In genomic region chr1:156958247-156958714, GRCh38 we compare ENCODE assay signal across 1 cellular context.
A peak's percentile ranks its signal among the peaks of the same experiment; 100 is the strongest.
TF ChIP-seq lines count a peak whose summit lies in the region.

No MANE protein-coding gene starts in this region.

TF ChIP-seq in K562, 482 proteins besides CTCF, POLR2A, EP300 and RAD21 (continued from another document and continues in another):
- TF ChIP-seq, protein P1, sequence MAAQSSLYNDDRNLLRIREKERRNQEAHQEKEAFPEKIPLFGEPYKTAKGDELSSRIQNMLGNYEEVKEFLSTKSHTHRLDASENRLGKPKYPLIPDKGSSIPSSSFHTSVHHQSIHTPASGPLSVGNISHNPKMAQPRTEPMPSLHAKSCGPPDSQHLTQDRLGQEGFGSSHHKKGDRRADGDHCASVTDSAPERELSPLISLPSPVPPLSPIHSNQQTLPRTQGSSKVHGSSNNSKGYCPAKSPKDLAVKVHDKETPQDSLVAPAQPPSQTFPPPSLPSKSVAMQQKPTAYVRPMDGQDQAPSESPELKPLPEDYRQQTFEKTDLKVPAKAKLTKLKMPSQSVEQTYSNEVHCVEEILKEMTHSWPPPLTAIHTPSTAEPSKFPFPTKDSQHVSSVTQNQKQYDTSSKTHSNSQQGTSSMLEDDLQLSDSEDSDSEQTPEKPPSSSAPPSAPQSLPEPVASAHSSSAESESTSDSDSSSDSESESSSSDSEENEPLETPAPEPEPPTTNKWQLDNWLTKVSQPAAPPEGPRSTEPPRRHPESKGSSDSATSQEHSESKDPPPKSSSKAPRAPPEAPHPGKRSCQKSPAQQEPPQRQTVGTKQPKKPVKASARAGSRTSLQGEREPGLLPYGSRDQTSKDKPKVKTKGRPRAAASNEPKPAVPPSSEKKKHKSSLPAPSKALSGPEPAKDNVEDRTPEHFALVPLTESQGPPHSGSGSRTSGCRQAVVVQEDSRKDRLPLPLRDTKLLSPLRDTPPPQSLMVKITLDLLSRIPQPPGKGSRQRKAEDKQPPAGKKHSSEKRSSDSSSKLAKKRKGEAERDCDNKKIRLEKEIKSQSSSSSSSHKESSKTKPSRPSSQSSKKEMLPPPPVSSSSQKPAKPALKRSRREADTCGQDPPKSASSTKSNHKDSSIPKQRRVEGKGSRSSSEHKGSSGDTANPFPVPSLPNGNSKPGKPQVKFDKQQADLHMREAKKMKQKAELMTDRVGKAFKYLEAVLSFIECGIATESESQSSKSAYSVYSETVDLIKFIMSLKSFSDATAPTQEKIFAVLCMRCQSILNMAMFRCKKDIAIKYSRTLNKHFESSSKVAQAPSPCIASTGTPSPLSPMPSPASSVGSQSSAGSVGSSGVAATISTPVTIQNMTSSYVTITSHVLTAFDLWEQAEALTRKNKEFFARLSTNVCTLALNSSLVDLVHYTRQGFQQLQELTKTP (IDR thresholded peaks at IDR 0.05; ENCODE audit: low read depth in 1 of 2, partially characterized antibody in 2 of 2) = peak in 1 of 2 experiments; percentile 88
- TF ChIP-seq KLF10 (CRISPR knock-in tag; IDR thresholded peaks at IDR 0.05) (no peak), ATF7 (IDR thresholded peaks at IDR 0.05) (peak; percentile 86), NFYB (IDR thresholded peaks at IDR 0.05; ENCODE audit: extremely low read depth, insufficient read length) (no peak), ZZZ3 (IDR thresholded peaks at IDR 0.05) (no peak), TAF1 (IDR thresholded peaks at IDR 0.05; ENCODE audit: control insufficient read depth, extremely low read depth, insufficient read depth, low read length, severe bottlenecking) (peak; percentile 29), ZNF41 (CRISPR knock-in tag; conservative IDR thresholded peaks at IDR 0.05) (peak; percentile 44; the same call in 1 of the 2 replicates), CHD1 (IDR thresholded peaks at IDR 0.05; ENCODE audit: low read length) (no peak), RFX7 (CRISPR knock-in tag; IDR thresholded peaks at IDR 0.05) (no peak), CEBPB (tag; IDR thresholded peaks at IDR 0.05) (peak; percentile 85), SMARCA5 (IDR thresholded peaks at IDR 0.05) (no peak), ESRRA (IDR thresholded peaks at IDR 0.05; ENCODE audit: borderline replicate concordance, low read depth) (peak; percentile 95; the same call in 1 of the 2 replicates), ZNF134 (CRISPR knock-in tag; conservative IDR thresholded peaks at IDR 0.05) (0 out of 2 replicates have a peak, but pooled peaks have one; percentile 46), SRSF3 (IDR thresholded peaks at IDR 0.05; ENCODE audit: insufficient read depth, low read length) (no peak), SRF (CRISPR knock-in tag; IDR thresholded peaks at IDR 0.05) (peak in 1 of 2 experiments; percentile 31; a peak in 1 of 4 replicates), ARID1B (IDR thresholded peaks at IDR 0.05) (peak; percentile 98), STAT5A (IDR thresholded peaks at IDR 0.05; ENCODE audit: borderline replicate concordance, low read length) (peak; percentile 89), CREB3L1 (IDR thresholded peaks at IDR 0.05; ENCODE audit: borderline replicate concordance, low read depth) (peak; percentile 53; the same call in 1 of the 2 replicates), MAFF (IDR thresholded peaks at IDR 0.05; ENCODE audit: low read length) (no peak), MYNN (IDR thresholded peaks at IDR 0.05) (peak; percentile 51; the same call in 1 of the 2 replicates), MYNN (CRISPR knock-in tag; IDR thresholded peaks at IDR 0.05) (no peak), ZNF311 (CRISPR knock-in tag; IDR thresholded peaks at IDR 0.05) (peak; percentile 87), ZNF699 (CRISPR knock-in tag; IDR thresholded peaks at IDR 0.05; ENCODE audit: insufficient replicate concordance) (no peak), PML (IDR thresholded peaks at IDR 0.05; ENCODE audit: low read length) (peak; percentile 97), GATAD2A (IDR thresholded peaks at IDR 0.05) (peak; percentile 59; the same call in 1 of the 2 replicates), TEAD1 (CRISPR knock-in tag; IDR thresholded peaks at IDR 0.05) (peak; percentile 95 to 99), NUFIP1 (IDR thresholded peaks at IDR 0.05; ENCODE audit: partially characterized antibody) (peak; percentile 50), TRIM24 (IDR thresholded peaks at IDR 0.05) (peak; percentile 96 to 97), GTF3C2 (IDR thresholded peaks at IDR 0.05; ENCODE audit: borderline replicate concordance, extremely low read depth, insufficient read length) (no peak), ZBED1 (IDR thresholded peaks at IDR 0.05) (peak; percentile 83), ZNF175 (CRISPR knock-in tag; IDR thresholded peaks at IDR 0.05; ENCODE audit: low read depth) (peak; percentile 88; the same call in 1 of the 2 replicates), ZKSCAN8 (CRISPR knock-in tag; IDR thresholded peaks at IDR 0.05) (peak; percentile 78; the same call in 1 of the 2 replicates), ZNF3 (CRISPR knock-in tag; IDR thresholded peaks at IDR 0.05) (no peak), GABPA (tag; conservative IDR thresholded peaks at IDR 0.05; ENCODE audit: low read depth) (peak; percentile 41; the same call in 1 of the 2 replicates), KLF6 (CRISPR knock-in tag; IDR thresholded peaks at IDR 0.05; ENCODE audit: borderline replicate concordance) (peak; percentile 73; the same call in 1 of the 2 replicates), BMI1 (IDR thresholded peaks at IDR 0.05; ENCODE audit: low read length) (no peak), KDM1A (IDR thresholded peaks at IDR 0.05) (peak; percentile 92 to 94), JUNB (CRISPR knock-in tag; conservative IDR thresholded peaks at IDR 0.05) (no peak), KAT2B (IDR thresholded peaks at IDR 0.05; ENCODE audit: low read depth, low read length) (no peak), CLOCK (CRISPR knock-in tag; IDR thresholded peaks at IDR 0.05; ENCODE audit: borderline replicate concordance) (no peak), PKNOX1 (IDR thresholded peaks at IDR 0.05) (peak; percentile 47; the same call in 1 of the 2 replicates), ZNF785 (CRISPR knock-in tag; IDR thresholded peaks at IDR 0.05) (no peak), MLX (CRISPR knock-in tag; conservative IDR thresholded peaks at IDR 0.05) (no peak), ZEB2 (IDR thresholded peaks at IDR 0.05) (peak; percentile 96), ADNP (tag; IDR thresholded peaks at IDR 0.05) (no peak), FOSL1 (tag; conservative IDR thresholded peaks at IDR 0.05) (peak; percentile 79), LARP7 (IDR thresholded peaks at IDR 0.05) (no peak), TARDBP (IDR thresholded peaks at IDR 0.05) (peak; percentile 77; the same call in 1 of the 2 replicates), HCFC1 (IDR thresholded peaks at IDR 0.05; ENCODE audit: low read depth, low read length) (0 out of 2 replicates have a peak, but pooled peaks have one; percentile 13), SMARCC2 (IDR thresholded peaks at IDR 0.05; ENCODE audit: low read depth) (peak; percentile 86), ZBTB17 (CRISPR knock-in tag; IDR thresholded peaks at IDR 0.05) (0 out of 2 replicates have a peak, but pooled peaks have one; percentile 22), RCOR1 (IDR thresholded peaks at IDR 0.05; ENCODE audit: borderline replicate concordance in 1 of 2, low read depth in 2 of 2, low read length in 2 of 2) (peak; percentile 90 to 98)
- TF ChIP-seq, protein P2, sequence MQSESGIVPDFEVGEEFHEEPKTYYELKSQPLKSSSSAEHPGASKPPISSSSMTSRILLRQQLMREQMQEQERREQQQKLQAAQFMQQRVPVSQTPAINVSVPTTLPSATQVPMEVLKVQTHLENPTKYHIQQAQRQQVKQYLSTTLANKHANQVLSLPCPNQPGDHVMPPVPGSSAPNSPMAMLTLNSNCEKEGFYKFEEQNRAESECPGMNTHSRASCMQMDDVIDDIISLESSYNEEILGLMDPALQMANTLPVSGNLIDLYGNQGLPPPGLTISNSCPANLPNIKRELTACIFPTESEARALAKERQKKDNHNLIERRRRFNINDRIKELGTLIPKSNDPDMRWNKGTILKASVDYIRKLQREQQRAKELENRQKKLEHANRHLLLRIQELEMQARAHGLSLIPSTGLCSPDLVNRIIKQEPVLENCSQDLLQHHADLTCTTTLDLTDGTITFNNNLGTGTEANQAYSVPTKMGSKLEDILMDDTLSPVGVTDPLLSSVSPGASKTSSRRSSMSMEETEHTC (IDR thresholded peaks at IDR 0.05) = peak; percentile 82
- TF ChIP-seq, protein P3, sequence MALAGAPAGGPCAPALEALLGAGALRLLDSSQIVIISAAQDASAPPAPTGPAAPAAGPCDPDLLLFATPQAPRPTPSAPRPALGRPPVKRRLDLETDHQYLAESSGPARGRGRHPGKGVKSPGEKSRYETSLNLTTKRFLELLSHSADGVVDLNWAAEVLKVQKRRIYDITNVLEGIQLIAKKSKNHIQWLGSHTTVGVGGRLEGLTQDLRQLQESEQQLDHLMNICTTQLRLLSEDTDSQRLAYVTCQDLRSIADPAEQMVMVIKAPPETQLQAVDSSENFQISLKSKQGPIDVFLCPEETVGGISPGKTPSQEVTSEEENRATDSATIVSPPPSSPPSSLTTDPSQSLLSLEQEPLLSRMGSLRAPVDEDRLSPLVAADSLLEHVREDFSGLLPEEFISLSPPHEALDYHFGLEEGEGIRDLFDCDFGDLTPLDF (CRISPR knock-in tag; IDR thresholded peaks at IDR 0.05) = no peak
- TF ChIP-seq, protein P4, sequence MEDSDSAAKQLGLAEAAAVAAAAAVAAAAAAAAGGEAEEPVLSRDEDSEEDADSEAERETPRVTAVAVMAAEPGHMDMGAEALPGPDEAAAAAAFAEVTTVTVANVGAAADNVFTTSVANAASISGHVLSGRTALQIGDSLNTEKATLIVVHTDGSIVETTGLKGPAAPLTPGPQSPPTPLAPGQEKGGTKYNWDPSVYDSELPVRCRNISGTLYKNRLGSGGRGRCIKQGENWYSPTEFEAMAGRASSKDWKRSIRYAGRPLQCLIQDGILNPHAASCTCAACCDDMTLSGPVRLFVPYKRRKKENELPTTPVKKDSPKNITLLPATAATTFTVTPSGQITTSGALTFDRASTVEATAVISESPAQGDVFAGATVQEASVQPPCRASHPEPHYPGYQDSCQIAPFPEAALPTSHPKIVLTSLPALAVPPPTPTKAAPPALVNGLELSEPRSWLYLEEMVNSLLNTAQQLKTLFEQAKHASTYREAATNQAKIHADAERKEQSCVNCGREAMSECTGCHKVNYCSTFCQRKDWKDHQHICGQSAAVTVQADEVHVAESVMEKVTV (CRISPR knock-in tag; IDR thresholded peaks at IDR 0.05) = 0 out of 2 replicates have a peak, but pooled peaks have one; percentile 20
